Comparison of ENCODE assay signal across 9 cellular contexts in genomic region chr10:77801474-77802238, GRCh38.
A peak's percentile ranks its signal among the peaks of the same experiment; 100 is the strongest.
DNase-seq lines count a peak whose midpoint lies in the region; ATAC-seq, FAIRE-seq and TF ChIP-seq lines count a peak whose summit lies in the region.
"Had no signal": no experiment of that assay in that cellular context is flagged by ENCODE, and none has a peak within 500 bp of the region (broad histone marks: within the 10 kb centered on the region; RNA-seq: fewer than 3 reads in every experiment).

No MANE protein-coding gene starts in this region.

- no peak overlapping the region; the same call in 1 of the 2 replicates for H3K27ac ChIP-seq in PC-9
- H3K27ac ChIP-seq: thoracic aorta had no signal

- no peak overlapping the region for H3K4me3 Mint-ChIP-seq in activated naive CD8-positive, alpha-beta T cell treated with anti-CD3 and anti-CD28 coated beads for 36 hours

- DNase-seq in activated naive CD8-positive, alpha-beta T cell treated with anti-CD3 and anti-CD28 coated beads for 36 hours = peak; percentile 69
- peak; percentile 1 for DNase-seq in stimulated activated CD4-positive, alpha-beta T cell treated with anti-CD3 and anti-CD28 coated beads, Interleukin-2, amount 100 ng/mL, for 4 hours (ENCODE audit: low read depth)
- DNase-seq in SW480 (ENCODE audit: low spot score) (no peak), GM19239 (ENCODE audit: insufficient read length, low spot score) (no peak), PC-9 (no peak), NOMO-1 (lab: John Stamatoyannopoulos, UW; ENCODE audit: unreplicated experiment in 2 of 2) (no peak)

- POLR2A ChIA-PET in PC-9 (lab: Charles Lee; ENCODE audit: unreplicated experiment) = no interaction called here

- H3K79me2 ChIP-seq in PC-9 (ENCODE audit: low read depth) = no peaks in the 10 kb centered on the region

- H3K27me3 ChIP-seq in PC-9 (ENCODE audit: insufficient read depth, low read depth) = no peaks in the 10 kb centered on the region

- H3K9me2 ChIP-seq in PC-9 (ENCODE audit: insufficient read depth) = no peaks in the 10 kb centered on the region

- no peaks in the 10 kb centered on the region for H4K20me1 ChIP-seq in PC-9 (ENCODE audit: insufficient read depth)

- H3K4me2 ChIP-seq in PC-9 = no peak overlapping the region

- H3K4me1 Mint-ChIP-seq in activated naive CD8-positive, alpha-beta T cell treated with anti-CD3 and anti-CD28 coated beads for 36 hours = peaks cover 13% of the 10 kb centered on the region

- H3K36me3 ChIP-seq in PC-9 (ENCODE audit: low read depth) = peaks cover 24% of the 10 kb centered on the region; the same call in 1 of the 2 replicates

- FAIRE-seq in GM19239 (lab: Jason Lieb, UNC) = no peak

- peak; percentile 81 for ATAC-seq in GM19025 (IDR thresholded peaks at IDR 0.05; ENCODE audit: low read depth, unreplicated experiment)
- ATAC-seq in HG03571 (IDR thresholded peaks at IDR 0.05; ENCODE audit: unreplicated experiment) = peak; percentile 57

- H3F3A ChIP-seq in PC-9 (ENCODE audit: insufficient read depth, low read depth) = no peaks in the 10 kb centered on the region

- H3K9me3 ChIP-seq in PC-9 (ENCODE audit: insufficient read depth, low read depth) = no peaks in the 10 kb centered on the region
- H3K9me3 ChIP-seq: thoracic aorta had no signal

- H3K27ac Mint-ChIP-seq in activated naive CD8-positive, alpha-beta T cell treated with anti-CD3 and anti-CD28 coated beads for 36 hours = peak overlapping the region; percentile 38

- TF ChIP-seq CTCF in PC-9 (conservative IDR thresholded peaks at IDR 0.05) = no peak

- no peak overlapping the region for H3K4me3 ChIP-seq in PC-9
- H3K4me3 ChIP-seq: thoracic aorta had no signal

- intact Hi-C loops in PC-9 (cut with micrococcal nuclease; ENCODE audit: unreplicated experiment) = no loop called here

- no peaks in the 10 kb centered on the region for H3K9me3 Mint-ChIP-seq in activated naive CD8-positive, alpha-beta T cell treated with anti-CD3 and anti-CD28 coated beads for 36 hours

- peaks cover 6% of the 10 kb centered on the region; the same call in 1 of the 2 replicates for H3K4me1 ChIP-seq in PC-9 (replicated peaks; ENCODE audit: insufficient read depth)

- H2AFZ ChIP-seq in PC-9 = no peak overlapping the region

- peaks cover 12% of the 10 kb centered on the region for H3K27me3 Mint-ChIP-seq in activated naive CD8-positive, alpha-beta T cell treated with anti-CD3 and anti-CD28 coated beads for 36 hours

- no peaks in the 10 kb centered on the region for H3K36me3 Mint-ChIP-seq in activated naive CD8-positive, alpha-beta T cell treated with anti-CD3 and anti-CD28 coated beads for 36 hours

- BruUV-seq in PC-9 (replicated peaks; lab: Mats Ljungman, UMichigan) = no TSS peak

- CTCF ChIA-PET in PC-9 (lab: Charles Lee) = no interaction called here

Comparison
In these comparisons a context has a peak if more than half of its experiments do, and no peak if none do; other contexts are left out.
1. DNase-seq: peak in activated naive CD8-positive, alpha-beta T cell treated with anti-CD3 and anti-CD28 coated beads for 36 hours (single experiment) and stimulated activated CD4-positive, alpha-beta T cell treated with anti-CD3 and anti-CD28 coated beads, Interleukin-2, amount 100 ng/mL, for 4 hours (single experiment); none in SW480 (single experiment), GM19239 (single experiment), PC-9 (0 of 2) and NOMO-1 (0 of 2).